Comparison of ENCODE assay signal across 13 cellular contexts in the genomic region with DNA sequence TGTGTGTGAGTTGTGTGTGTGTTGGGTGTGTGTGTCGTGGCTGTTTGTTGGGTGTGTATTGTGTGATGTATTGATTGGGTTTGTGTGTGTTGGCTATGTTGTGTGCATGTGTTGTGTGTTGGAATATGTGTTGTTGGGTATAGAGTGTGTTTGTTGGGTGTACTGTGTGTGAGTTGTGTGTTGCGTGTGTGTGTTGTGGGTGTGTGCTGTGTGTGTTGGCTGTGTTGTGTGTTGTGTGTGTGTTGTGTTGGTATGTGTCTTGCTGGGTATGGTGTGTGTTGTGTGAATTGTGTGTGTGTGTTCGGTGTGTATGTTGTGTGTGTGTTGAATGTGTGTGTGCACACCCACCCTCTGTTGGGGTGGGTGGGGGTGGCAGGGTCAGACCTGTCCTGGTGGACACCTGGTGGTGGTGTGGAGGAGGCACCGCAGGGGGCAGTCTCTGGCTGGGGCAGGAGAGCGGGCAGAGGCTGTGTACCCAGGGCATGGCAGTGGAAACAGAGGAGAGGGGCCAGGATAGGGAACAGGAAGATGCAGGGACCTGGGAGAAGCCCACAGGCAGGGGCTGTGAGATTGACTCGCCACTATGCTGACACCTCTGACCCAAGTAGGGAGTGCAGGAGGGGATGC. TPM values are rescaled to one million over a fixed set of nuclear protein-coding genes. Genes with fewer than 3 reads are reported as not detected.
DNase-seq lines count a peak whose midpoint lies in the region; ATAC-seq, FAIRE-seq and TF ChIP-seq lines count a peak whose summit lies in the region.
"Had no signal": no experiment of that assay in that cellular context is flagged by ENCODE, and none has a peak within 500 bp of the region (broad histone marks: within the 10 kb centered on the region; RNA-seq: fewer than 3 reads in every experiment).

No MANE protein-coding gene starts in this region.

- H3K79me2 ChIP-seq in HepG2 (ENCODE audit: insufficient read depth, low read length), result no peaks in the 10 kb centered on the region

- CTCF ChIA-PET in WTC11 (lab: Charles Lee) (interaction anchor here (0.8 kb wide), 1 partner anchor 72 kb away, joined by 3 read pairs; a partner anchor contains a TSS), HepG2 (lab: Yijun Ruan, JAX; ENCODE audit: low intra/inter-chr PET ratio, low total read pairs) (interaction anchor here (0.8 to 1.8 kb wide), 4 partner anchors 29 to 156 kb away, joined by 3 to 11 read pairs (median 4); no protein-coding TSS in a partner anchor)

- BruUV-seq in HepG2 (replicated peaks; lab: Mats Ljungman, UMichigan), result no TSS peak

- DNase-seq in COLO668 (lab: John Stamatoyannopoulos, UW; ENCODE audit: unreplicated experiment), result peak; percentile 4
- DNase-seq in H7, result peak; percentile 87
- DNase-seq in WTC11 (ENCODE audit: low spot score), result no peak
- peak; percentile 57 for DNase-seq in HepG2 (ENCODE audit: low spot score)
- no peak for DNase-seq in CD1c-positive myeloid dendritic cell (ENCODE audit: extremely low spot score)
- no peak for DNase-seq in C1 segment of cervical spinal cord (lab: John Stamatoyannopoulos, UW)
- DNase-seq in NCI-H2107 treated with DMSO at 0.1 percent for 48 hours (lab: John Stamatoyannopoulos, UW; ENCODE audit: unreplicated experiment), result no peak
- DNase-seq in NCI-H1694 (lab: John Stamatoyannopoulos, UW), result no peak
- DNase-seq: activated CD4-positive, CD25-positive, alpha-beta regulatory T cell; NCI-H226; pancreas had no signal

- no peak overlapping the region for H3K4me2 ChIP-seq in HepG2 (ENCODE audit: low read depth, low read length)

- no peak overlapping the region for H3K9ac ChIP-seq in HepG2 (ENCODE audit: insufficient read depth, low read depth, low read length)

- H3K9me3 Mint-ChIP-seq in WTC11, result peaks cover 11% of the 10 kb centered on the region
- H3K9me3 Mint-ChIP-seq: activated T-helper 1 cell treated with anti-CD3 and anti-CD28 coated beads, Interleukin-12 subunit alpha, Interleukin-12 subunit beta, Interleukin-2, Interleukin-4 antibody, amounts not matched to agents 30 ng/mL and 10 ng/mL and 1 ng/mL, durations not matched to agents 14 hours and 24 hours and 36 hours had no signal

- 0 out of 2 replicates have a peak, but pooled peaks cover 7% of the 10 kb centered on the region for H3K4me1 Mint-ChIP-seq in WTC11

- no peak overlapping the region for H3K4me3 Mint-ChIP-seq in WTC11
- H3K4me3 Mint-ChIP-seq: activated T-helper 1 cell treated with anti-CD3 and anti-CD28 coated beads, Interleukin-12 subunit alpha, Interleukin-12 subunit beta, Interleukin-2, Interleukin-4 antibody, amounts not matched to agents 30 ng/mL and 10 ng/mL and 1 ng/mL, durations not matched to agents 14 hours and 24 hours and 36 hours had no signal

- H4K20me1 ChIP-seq in HepG2 (ENCODE audit: insufficient read depth, low read length), result no peaks in the 10 kb centered on the region

- peak; percentile 74 for TF ChIP-seq RAD21 in HepG2 (CRISPR knock-in tag; IDR thresholded peaks at IDR 0.05)

- TF ChIP-seq EP300 in HepG2 (IDR thresholded peaks at IDR 0.05; ENCODE audit: low read depth in 2 of 2, low read length in 2 of 2) (no peak), HepG2 (CRISPR knock-in tag; IDR thresholded peaks at IDR 0.05; ENCODE audit: borderline replicate concordance) (no peak)

- H3K4me1 ChIP-seq in HepG2 (ENCODE audit: insufficient read depth, low read length), result peaks cover 22% of the 10 kb centered on the region
- H3K4me1 ChIP-seq: pancreas had no signal

- no peak overlapping the region for H3K4me3 ChIP-seq in H7 (ENCODE audit: insufficient read depth, low read depth, low read length)
- H3K4me3 ChIP-seq in HepG2 (replicated peaks in 1 of 3; ENCODE audit: insufficient read depth in 1 of 3, low read depth in 2 of 3, low read length in 3 of 3), result no peak overlapping the region
- H3K4me3 ChIP-seq: lung, pancreas had no signal

- ATAC-seq in WTC11 (peak; percentile 88), HepG2 (peak; percentile 91)

- H3K27me3 Mint-ChIP-seq in WTC11 (ENCODE audit: low read depth), result no peaks in the 10 kb centered on the region

- H3K36me3 ChIP-seq in H7 (replicated peaks; ENCODE audit: control insufficient read depth, insufficient read depth, low read length) (no peaks in the 10 kb centered on the region), HepG2 (replicated peaks in 1 of 2; ENCODE audit: control insufficient read depth in 1 of 2, insufficient read depth in 2 of 2, low read length in 2 of 2) (no peaks in the 10 kb centered on the region)
- H3K36me3 ChIP-seq: pancreas had no signal

- FAIRE-seq in HepG2 (lab: Jason Lieb, UNC), result no peak
- FAIRE-seq: pancreas had no signal

- no peak overlapping the region for H3K27ac Mint-ChIP-seq in WTC11
- H3K27ac Mint-ChIP-seq: activated T-helper 1 cell treated with anti-CD3 and anti-CD28 coated beads, Interleukin-12 subunit alpha, Interleukin-12 subunit beta, Interleukin-2, Interleukin-4 antibody, amounts not matched to agents 30 ng/mL and 10 ng/mL and 1 ng/mL, durations not matched to agents 14 hours and 24 hours and 36 hours had no signal

- POLR2A ChIA-PET in WTC11 (lab: Charles Lee), result no interaction called here
- POLR2A ChIA-PET in HepG2 (lab: Yijun Ruan, JAX), result no interaction called here

- intact Hi-C loops in HepG2 (cut with micrococcal nuclease; ENCODE audit: unreplicated experiment), result no loop called here

- in situ Hi-C loops in HepG2 (cut with HindIII; ENCODE audit: extremely low pct_ligation_motif_present, low pct_unique_long_range_greater_than_20kb), result no loop called here

- H3K36me3 Mint-ChIP-seq in WTC11, result no peaks in the 10 kb centered on the region

- TF ChIP-seq CTCF in WTC11 (IDR thresholded peaks at IDR 0.05) (no peak), HepG2 (CRISPR knock-in tag; IDR thresholded peaks at IDR 0.05) (peak; percentile 77)

- TF ChIP-seq POLR2A in HepG2 (IDR thresholded peaks at IDR 0.05; ENCODE audit: insufficient read depth in 1 of 2, low read depth in 2 of 2, low read length in 2 of 2), result no peak

- no peaks in the 10 kb centered on the region for H3K9me3 ChIP-seq in HepG2 (ENCODE audit: low read length)
- H3K9me3 ChIP-seq: pancreas had no signal

- no peak overlapping the region for H2AFZ ChIP-seq in HepG2 (ENCODE audit: low read length)

- 51% methylated on average over 6 of the region's 6 CpGs for WGBS in HepG2 (ENCODE audit: low lambda C conversion rate)

- H3K27me3 ChIP-seq in H7 (ENCODE audit: control insufficient read depth, insufficient read depth, low read length) (no peaks in the 10 kb centered on the region), HepG2 (ENCODE audit: control insufficient read depth in 1 of 2, insufficient read depth in 2 of 2, low read length in 2 of 2) (no peaks in the 10 kb centered on the region; a peak in 1 of 5 replicates)
- H3K27me3 ChIP-seq: pancreas had no signal

- no peak overlapping the region for H3K27ac ChIP-seq in HepG2 (ENCODE audit: extremely low read length, insufficient read depth, low read length)
- H3K27ac ChIP-seq: pancreas had no signal

TF ChIP-seq in WTC11, 78 proteins besides CTCF, POLR2A, EP300 and RAD21 (continues in another document):
- TF ChIP-seq ZNF121 (CRISPR knock-in tag; IDR thresholded peaks at IDR 0.05), result no peak
- TF ChIP-seq NFE2L1 (CRISPR knock-in tag; IDR thresholded peaks at IDR 0.05), result no peak
- TF ChIP-seq NR3C1 (CRISPR knock-in tag; conservative IDR thresholded peaks at IDR 0.05; ENCODE audit: low read depth), result no peak

TF ChIP-seq in HepG2, 621 proteins besides CTCF, POLR2A, EP300 and RAD21 (continues in another document):
- TF ChIP-seq TEAD3 (CRISPR knock-in tag; optimal IDR thresholded peaks at IDR 0.05; ENCODE audit: borderline replicate concordance) (peak; percentile 57), ZNF317 (CRISPR knock-in tag; IDR thresholded peaks at IDR 0.05) (no peak), GABPA (IDR thresholded peaks at IDR 0.05; ENCODE audit: low read depth, low read length) (no peak), GABPA (CRISPR knock-in tag; IDR thresholded peaks at IDR 0.05; ENCODE audit: low read depth) (no peak), ZNF747 (CRISPR knock-in tag; IDR thresholded peaks at IDR 0.05; ENCODE audit: borderline replicate concordance) (no peak), ZNF652 (CRISPR knock-in tag; IDR thresholded peaks at IDR 0.05; ENCODE audit: borderline replicate concordance, low read depth) (no peak)

RNA-seq across cellular contexts. Expression of a gene that starts 25.5 kb away (rescaled TPM):
- total RNA-seq in H7 (2014; rRNA removed; shearing (Covaris generic)), result 1.4 and 4.1 TPM in 2 replicates
- total RNA-seq in WTC11 (2021) (3.3 to 4.4 TPM (median 3.9 TPM) in 3 replicates), HepG2 (2016; rRNA removed; fragmentation: Illumina TruSeq; extraction: Trizol) (28.6 and 32.4 TPM in 2 replicates)
- 21.2 and 24.5 TPM in 2 replicates for total RNA-seq in HepG2 (2016; cell fraction: cytosol; rRNA removed; fragmentation: Illumina TruSeq; extraction: Trizol; ENCODE audit: low read depth)
- 22.4 and 30.7 TPM in 2 replicates for total RNA-seq in HepG2 (2016; cell fraction: insoluble cytoplasmic fraction; rRNA removed; fragmentation: Illumina TruSeq; extraction: Trizol)
- 51.6 and 61.1 TPM in 2 replicates for total RNA-seq in HepG2 (2016; cell fraction: membrane; rRNA removed; fragmentation: Illumina TruSeq; extraction: Trizol)
- total RNA-seq in HepG2 (2016; cell fraction: nucleus; rRNA removed; fragmentation: Illumina TruSeq; extraction: Trizol), result 21.9 and 23.1 TPM in 2 replicates
- 34.7 and 36.2 TPM in 2 replicates for polyA plus RNA-seq in HepG2 (2011; rRNA removed)
- polyA plus RNA-seq in HepG2 (2011; cell fraction: cytosol; rRNA removed), result 22.9 and 28.7 TPM in 2 replicates
- polyA plus RNA-seq in HepG2 (2011; cell fraction: nucleus; rRNA removed), result 25.6 and 30.8 TPM in 2 replicates
- polyA plus RNA-seq in HepG2 (2012), result 41.2 and 50.7 TPM in 2 replicates
- polyA plus RNA-seq in HepG2 (2016; cell fraction: cytosol; fragmentation: Illumina TruSeq; extraction: Trizol; ENCODE audit: low read depth), result 23.8 and 29.3 TPM in 2 replicates
- 31.8 and 38.3 TPM in 2 replicates for polyA plus RNA-seq in HepG2 (2016; cell fraction: insoluble cytoplasmic fraction; fragmentation: Illumina TruSeq; extraction: Trizol; ENCODE audit: low read depth)
- polyA plus RNA-seq in HepG2 (2016; cell fraction: membrane; fragmentation: Illumina TruSeq; extraction: Trizol; ENCODE audit: low read depth), result 53.7 and 59.4 TPM in 2 replicates
- 39.1 and 43.2 TPM in 2 replicates for polyA plus RNA-seq in HepG2 (2016; cell fraction: nucleus; fragmentation: Illumina TruSeq; extraction: Trizol; ENCODE audit: insufficient read depth, low read depth)
- 3.0 and 49.7 TPM in 2 replicates for polyA minus RNA-seq in HepG2 (2011; rRNA and poly(A)+ RNA removed; ENCODE audit: low replicate concordance)
- polyA minus RNA-seq in HepG2 (2011; cell fraction: cytosol; rRNA and poly(A)+ RNA removed), result 24.8 and 27.3 TPM in 2 replicates
- polyA minus RNA-seq in HepG2 (2011; cell fraction: nucleus; rRNA and poly(A)+ RNA removed), result 11.2 and 12.4 TPM in 2 replicates

Comparison
In these comparisons a context has a peak if more than half of its experiments do, and no peak if none do; other contexts are left out.
1. DNase-seq: peak in COLO668 (single experiment), H7 (single experiment) and HepG2 (single experiment); none in WTC11 (single experiment), CD1c-positive myeloid dendritic cell (single experiment), C1 segment of cervical spinal cord (0 of 14), NCI-H2107 treated with DMSO at 0.1 percent for 48 hours (single experiment) and NCI-H1694 (single experiment).